Comparison of ENCODE assay signal across 1 cellular context in genomic region chr7:82699773-82700186, GRCh38.
TF ChIP-seq lines count a peak whose summit lies in the region.

No MANE protein-coding gene starts in this region.

TF ChIP-seq in GM23338, 12 proteins besides CTCF, POLR2A, EP300 and RAD21 (continued from another document):
- TF ChIP-seq ZNF462 (CRISPR knock-in tag; IDR thresholded peaks at IDR 0.05), result no peak
- TF ChIP-seq ZNF114 (CRISPR knock-in tag; IDR thresholded peaks at IDR 0.05), result no peak
- no peak for TF ChIP-seq CREB1 (CRISPR knock-in tag; IDR thresholded peaks at IDR 0.05; ENCODE audit: low read depth)
